In genomic region chr3:120745466-120745865, GRCh38 we compare ENCODE assay signal across 22 cellular contexts.
"Had no signal": no experiment of that assay in that cellular context is flagged by ENCODE, and none has a peak within 500 bp of the region (broad histone marks: within the 10 kb centered on the region; RNA-seq: fewer than 3 reads in every experiment).

No MANE protein-coding gene starts in this region.

- H3K27ac ChIP-seq: foreskin keratinocyte, hepatocyte, neural progenitor cell, ovary, right atrium auricular region, sigmoid colon, skin epidermis, thoracic aorta, transverse colon had no signal

- H3K9ac ChIP-seq: neural progenitor cell had no signal

- H3K27me3 ChIP-seq: foreskin keratinocyte, hepatocyte, neural progenitor cell, ovary, right atrium auricular region, sigmoid colon, transverse colon had no signal

- H3K36me3 ChIP-seq: neural progenitor cell, ovary, thoracic aorta, transverse colon had no signal

- H2AFZ ChIP-seq: hepatocyte, neural progenitor cell had no signal

- H3K9me3 ChIP-seq: ovary, right atrium auricular region, sigmoid colon, thoracic aorta, transverse colon had no signal

- H3K4me3 Mint-ChIP-seq: stimulated activated naive B cell treated with anti-CD40 and anti-IgM and Interleukin-4, amounts not matched to agents 10 μg/mL and 1 μg/mL and 100 μg/mL, for 72 hours; stimulated activated naive CD8-positive, alpha-beta T cell treated with anti-CD3 and anti-CD28 coated beads, Interleukin-15, amount 100 ng/mL, for 72 hours had no signal

- H3K4me1 ChIP-seq: foreskin keratinocyte had no signal

- DNase-seq: cortex of kidney; effector memory CD8-positive, alpha-beta T cell; erythroblast; foreskin keratinocyte; head of caudate nucleus; left colon; left ventricle myocardium superior; naive thymus-derived CD4-positive, alpha-beta T cell; nucleus accumbens; ovary; sigmoid colon; stimulated activated CD4-positive, alpha-beta T cell treated with anti-CD3 and anti-CD28 coated beads, Interleukin-2, amount 100 ng/mL, for 24 hours; stimulated activated CD4-positive, alpha-beta T cell treated with anti-CD3 and anti-CD28 coated beads, Interleukin-4, amount 100 ng/mL, for 4 hours; stimulated activated naive B cell treated with anti-CD40 and anti-IgM and Interleukin-4, amounts not matched to agents 10 μg/mL and 1 μg/mL and 100 μg/mL, for 72 hours; stimulated activated naive CD8-positive, alpha-beta T cell treated with anti-CD3 and anti-CD28 coated beads, Interleukin-15, amount 100 ng/mL, for 72 hours; transverse colon had no signal

- H3K4me2 ChIP-seq: hepatocyte, neural progenitor cell had no signal

- H3K9me3 Mint-ChIP-seq: effector memory CD8-positive, alpha-beta T cell; neural progenitor cell; stimulated activated naive CD8-positive, alpha-beta T cell treated with anti-CD3 and anti-CD28 coated beads, Interleukin-15, amount 100 ng/mL, for 72 hours had no signal

- H3K27ac Mint-ChIP-seq: effector memory CD8-positive, alpha-beta T cell; neural progenitor cell; stimulated activated naive B cell treated with anti-CD40 and anti-IgM and Interleukin-4, amounts not matched to agents 10 μg/mL and 1 μg/mL and 100 μg/mL, for 72 hours; stimulated activated naive CD8-positive, alpha-beta T cell treated with anti-CD3 and anti-CD28 coated beads, Interleukin-15, amount 100 ng/mL, for 72 hours had no signal

- H3K4me3 ChIP-seq: hepatocyte, lung, neural progenitor cell, ovary, right atrium auricular region, sigmoid colon, skin epidermis, thoracic aorta, transverse colon had no signal

- ATAC-seq: effector memory CD8-positive, alpha-beta T cell; foreskin keratinocyte; left colon; left ventricle myocardium superior; naive thymus-derived CD4-positive, alpha-beta T cell; stimulated activated naive B cell treated with anti-CD40 and anti-IgM and Interleukin-4, amounts not matched to agents 10 μg/mL and 1 μg/mL and 100 μg/mL, for 72 hours; stimulated activated naive CD8-positive, alpha-beta T cell treated with anti-CD3 and anti-CD28 coated beads, Interleukin-15, amount 100 ng/mL, for 72 hours had no signal

- H3K27me3 Mint-ChIP-seq: effector memory CD8-positive, alpha-beta T cell; naive thymus-derived CD4-positive, alpha-beta T cell; stimulated activated naive B cell treated with anti-CD40 and anti-IgM and Interleukin-4, amounts not matched to agents 10 μg/mL and 1 μg/mL and 100 μg/mL, for 72 hours; stimulated activated naive CD8-positive, alpha-beta T cell treated with anti-CD3 and anti-CD28 coated beads, Interleukin-15, amount 100 ng/mL, for 72 hours had no signal
